17 cellular contexts compared by ENCODE assay signal in the genomic region with DNA sequence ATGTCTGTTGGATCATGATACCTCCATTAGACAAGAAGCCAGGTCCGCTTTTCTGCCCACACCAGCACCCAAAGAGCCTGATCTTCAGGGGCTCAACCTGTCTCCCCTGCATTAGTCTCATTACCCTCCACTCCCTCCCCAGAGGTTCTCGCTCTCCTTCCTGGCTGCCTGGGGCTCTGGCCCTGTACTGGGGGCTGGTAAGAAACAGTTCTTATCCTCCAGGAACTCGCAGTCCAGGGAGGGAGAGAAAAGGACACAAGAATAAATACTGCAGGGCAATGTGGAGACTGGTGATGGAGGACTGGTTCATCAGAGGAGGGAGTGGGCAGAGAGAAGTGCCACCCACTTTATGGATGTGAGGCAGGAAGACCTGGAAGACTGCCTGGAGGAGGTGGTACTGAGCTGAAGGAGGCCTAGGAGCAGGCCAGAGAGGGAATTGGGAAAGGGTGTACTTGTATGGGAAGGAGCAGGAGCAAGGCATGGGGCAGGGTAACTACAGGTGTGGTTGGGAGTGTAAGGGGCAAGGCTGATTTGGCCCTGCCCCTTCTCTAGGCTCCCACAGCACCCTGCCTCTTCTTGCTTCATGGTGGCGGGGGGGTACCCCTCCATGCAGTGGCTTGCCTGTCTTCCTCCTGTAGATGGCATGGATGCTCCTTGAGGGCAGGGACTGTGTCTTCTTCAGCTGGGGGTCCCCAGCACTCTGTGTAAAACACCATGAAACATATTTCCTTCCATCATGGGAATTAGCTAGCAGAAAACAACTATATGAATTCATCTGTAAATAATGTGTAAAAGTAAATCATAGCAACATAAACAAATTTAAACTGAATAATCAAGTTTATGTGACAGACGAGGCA. TPM values are rescaled to one million over a fixed set of nuclear protein-coding genes. Genes with fewer than 3 reads are reported as not detected.
"Had no signal": no experiment of that assay in that cellular context is flagged by ENCODE, and none has a peak within 500 bp of the region (broad histone marks: within the 10 kb centered on the region; RNA-seq: fewer than 3 reads in every experiment).

No MANE protein-coding gene starts in this region.

- H3K9me3 ChIP-seq: gastroesophageal sphincter, neutrophil, vagina had no signal

- H3K27ac ChIP-seq: gastroesophageal sphincter, neutrophil, vagina had no signal

- DNase-seq: activated CD4-positive, alpha-beta T cell treated with anti-CD3 and anti-CD28 coated beads, Interleukin-2, amount 50 U/mL, for 1 hour; activated CD4-positive, CD25-positive, alpha-beta regulatory T cell had no signal

- H3K36me3 ChIP-seq: gastroesophageal sphincter, neutrophil, vagina had no signal

- H3K36me3 Mint-ChIP-seq: activated CD8-positive, alpha-beta memory T cell treated with anti-CD3 and anti-CD28 coated beads, Interleukin-2, amount 10 ng/mL, durations not matched to agents 7 days and 5 days had no signal

- ATAC-seq: gastroesophageal sphincter, right cardiac atrium had no signal

- H3K4me3 ChIP-seq: gastroesophageal sphincter, vagina had no signal

- H3K9me3 Mint-ChIP-seq: activated T-cell treated with anti-CD3 and anti-CD28 coated beads, Interleukin-2, amount 50 U/mL, for 72 hours; T-helper 1 cell treated with Interleukin-12 subunit alpha and Interleukin-12 subunit beta and Interleukin-4 antibody, amounts not matched to agents 30 μg/mL and 1 μg/mL, for 36 hours had no signal

- FAIRE-seq: colon, small intestine, TTC549 had no signal

- H3K4me3 Mint-ChIP-seq: activated CD8-positive, alpha-beta memory T cell treated with anti-CD3 and anti-CD28 coated beads, Interleukin-2, amount 10 ng/mL, durations not matched to agents 7 days and 5 days; T-helper 1 cell treated with Interleukin-12 subunit alpha and Interleukin-12 subunit beta and Interleukin-4 antibody, amounts not matched to agents 30 μg/mL and 1 μg/mL, for 36 hours had no signal

- H3K27ac Mint-ChIP-seq: activated CD8-positive, alpha-beta memory T cell treated with anti-CD3 and anti-CD28 coated beads, Interleukin-2, amount 10 ng/mL, durations not matched to agents 7 days and 5 days; activated T-cell treated with anti-CD3 and anti-CD28 coated beads, Interleukin-2, amount 50 U/mL, for 72 hours; T-helper 1 cell treated with Interleukin-12 subunit alpha and Interleukin-12 subunit beta and Interleukin-4 antibody, amounts not matched to agents 30 μg/mL and 1 μg/mL, for 36 hours had no signal

RNA-seq across cellular contexts. Expression of a gene that starts 5.0 kb away (rescaled TPM):
- total RNA-seq: activated CD8-positive, alpha-beta memory T cell treated with anti-CD3 and anti-CD28 coated beads, Interleukin-2, amount 10 ng/mL, durations not matched to agents 7 days and 5 days; activated T-cell treated with anti-CD3 and anti-CD28 coated beads, Interleukin-2, amount 50 U/mL, for 72 hours; cardiac septum; fibroblast of lung; lower leg skin; myocyte; posterior vena cava; vagina had no signal

RNA-seq across cellular contexts. Expression of a gene that starts 31.9 kb away (rescaled TPM):
- total RNA-seq: activated CD8-positive, alpha-beta memory T cell treated with anti-CD3 and anti-CD28 coated beads, Interleukin-2, amount 10 ng/mL, durations not matched to agents 7 days and 5 days had no signal
